ENCODE assay signal across 8 cellular contexts in the genomic region with DNA sequence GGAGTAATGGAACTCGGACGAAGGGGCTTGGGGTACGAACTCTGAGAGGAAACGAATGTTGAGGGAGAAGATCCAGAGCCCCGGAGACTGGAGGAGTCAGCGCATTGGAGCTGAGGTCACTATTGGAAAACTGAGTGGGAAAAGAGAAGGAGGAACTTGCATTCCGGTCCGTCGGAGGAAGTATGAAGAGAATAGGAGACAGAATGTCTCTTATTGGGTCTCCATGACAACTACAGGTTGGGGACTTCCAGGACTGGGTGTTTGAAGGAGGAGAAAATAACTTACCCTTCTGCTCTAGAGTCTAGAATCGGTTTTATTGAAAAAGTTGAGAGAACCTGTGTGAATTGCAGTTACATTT. TPM values are rescaled to one million over a fixed set of nuclear protein-coding genes. Genes with fewer than 3 reads are reported as not detected.
DNase-seq lines count a peak whose midpoint lies in the region; ATAC-seq and TF ChIP-seq lines count a peak whose summit lies in the region.

No MANE protein-coding gene starts in this region.

- POLR2A ChIA-PET in PC-9 (lab: Charles Lee; ENCODE audit: unreplicated experiment) = interaction anchor here (0.6 to 0.9 kb wide), 2 partner anchors 182 to 347 kb away, joined by 4 to 5 read pairs; partner anchors contain the start of gene CRLF3

- DNase-seq in activated naive CD4-positive, alpha-beta T cell treated with anti-CD3 and anti-CD28 coated beads for 36 hours = peak; percentile 11
- no peak for DNase-seq in activated naive CD4-positive, alpha-beta T cell treated with Interleukin-2 at 50 U/mL for 16 hours
- DNase-seq in PC-9 = no peak
- no peak for DNase-seq in SIG-M5 (lab: John Stamatoyannopoulos, UW)

- no peak for TF ChIP-seq CTCF in PC-9 (conservative IDR thresholded peaks at IDR 0.05)

- H3K9me3 ChIP-seq in PC-9 (ENCODE audit: insufficient read depth, low read depth) (no peaks in the 10 kb centered on the region), ectodermal cell (ENCODE audit: control insufficient read depth, low read length) (no peaks in the 10 kb centered on the region), mononuclear cell (ENCODE audit: low read depth, low read length) (no peaks in the 10 kb centered on the region)

- peak overlapping the region; percentile 97 for H2AFZ ChIP-seq in PC-9

- H3K27ac Mint-ChIP-seq in activated naive CD4-positive, alpha-beta T cell treated with anti-CD3 and anti-CD28 coated beads for 36 hours = peak overlapping the region; percentile 97

- peaks cover 12% of the 10 kb centered on the region; the same call in 1 of the 2 replicates for H3F3A ChIP-seq in PC-9 (ENCODE audit: insufficient read depth, low read depth)

- H3K4me1 Mint-ChIP-seq in activated naive CD4-positive, alpha-beta T cell treated with anti-CD3 and anti-CD28 coated beads for 36 hours (ENCODE audit: low read depth) = peaks cover 36% of the 10 kb centered on the region

- ATAC-seq in HG02840 (IDR thresholded peaks at IDR 0.05; ENCODE audit: low FRiP score, unreplicated experiment) (no peak), GM19324 (IDR thresholded peaks at IDR 0.05; ENCODE audit: low FRiP score, unreplicated experiment) (no peak)

- H3K4me3 Mint-ChIP-seq in activated naive CD4-positive, alpha-beta T cell treated with anti-CD3 and anti-CD28 coated beads for 36 hours = peak overlapping the region; percentile 98

- no peaks in the 10 kb centered on the region for H3K27me3 ChIP-seq in PC-9 (ENCODE audit: insufficient read depth, low read depth)
- peaks cover 3% of the 10 kb centered on the region for H3K27me3 ChIP-seq in ectodermal cell (ENCODE audit: control insufficient read depth, insufficient read depth, low read length, poor library complexity, severe bottlenecking)
- peaks cover 3% of the 10 kb centered on the region for H3K27me3 ChIP-seq in mononuclear cell (ENCODE audit: insufficient read depth, low read length)

- H3K36me3 ChIP-seq in PC-9 (ENCODE audit: low read depth) = peaks cover 21% of the 10 kb centered on the region; the same call in 1 of the 2 replicates
- peaks cover 17% of the 10 kb centered on the region for H3K36me3 ChIP-seq in ectodermal cell (ENCODE audit: control insufficient read depth, insufficient read depth, low read length)

- no peaks in the 10 kb centered on the region for H3K9me3 Mint-ChIP-seq in activated naive CD4-positive, alpha-beta T cell treated with anti-CD3 and anti-CD28 coated beads for 36 hours

- no TSS peak for BruUV-seq in PC-9 (replicated peaks; lab: Mats Ljungman, UMichigan)

- H3K4me2 ChIP-seq in PC-9 = peak overlapping the region; percentile 95

- H3K4me3 ChIP-seq in PC-9 (peak overlapping the region; percentile 98), ectodermal cell (ENCODE audit: insufficient read depth, low read depth, low read length) (peak overlapping the region; percentile 66), mononuclear cell (ENCODE audit: low read length) (peak overlapping the region; percentile 99)

- no peaks in the 10 kb centered on the region for H3K9me2 ChIP-seq in PC-9 (ENCODE audit: insufficient read depth)

- peaks cover 4% of the 10 kb centered on the region; the same call in 1 of the 2 replicates for H4K20me1 ChIP-seq in PC-9 (ENCODE audit: insufficient read depth)

- peaks cover 10% of the 10 kb centered on the region for H3K36me3 Mint-ChIP-seq in activated naive CD4-positive, alpha-beta T cell treated with anti-CD3 and anti-CD28 coated beads for 36 hours (ENCODE audit: low read depth)

- H3K4me1 ChIP-seq in PC-9 (replicated peaks; ENCODE audit: insufficient read depth) (peaks cover 11% of the 10 kb centered on the region), ectodermal cell (ENCODE audit: control insufficient read depth, insufficient read depth, low read length) (peaks cover 4% of the 10 kb centered on the region), mononuclear cell (ENCODE audit: insufficient read depth, low read length) (peaks cover 19% of the 10 kb centered on the region)

- intact Hi-C loops in activated naive CD4-positive, alpha-beta T cell treated with anti-CD3 and anti-CD28 coated beads for 36 hours (cut with micrococcal nuclease) = loop anchor here (1.0 to 10.0 kb wide), 9 partner anchors 99 to 429 kb away; partner anchors contain the start of genes CPD, NSRP1 and TEFM
- intact Hi-C loops in PC-9 (cut with micrococcal nuclease; ENCODE audit: unreplicated experiment) = loop anchor here (1.0 to 10.0 kb wide), 3 partner anchors 137 to 363 kb away; partner anchors contain the start of gene NSRP1

- peaks cover 22% of the 10 kb centered on the region for H3K79me2 ChIP-seq in PC-9 (ENCODE audit: low read depth)

- WGBS in ectodermal cell, 2 experiments = 1 to 2% methylated on average over 9 to 10 of the region's 10 CpGs

- H3K27ac ChIP-seq in PC-9 = peak overlapping the region; percentile 45; the same call in 1 of the 2 replicates
- H3K27ac ChIP-seq in ectodermal cell (ENCODE audit: insufficient read depth, low read depth, low read length, poor library complexity, severe bottlenecking) = peak overlapping the region; percentile 47

- H3K27me3 Mint-ChIP-seq in activated naive CD4-positive, alpha-beta T cell treated with anti-CD3 and anti-CD28 coated beads for 36 hours (ENCODE audit: low read depth) = peaks cover 2% of the 10 kb centered on the region

- CTCF ChIA-PET in activated naive CD4-positive, alpha-beta T cell treated with anti-CD3 and anti-CD28 coated beads for 36 hours (lab: Charles Lee) = interaction anchor here (0.6 to 2.9 kb wide), 10 partner anchors 11 to 386 kb away, joined by 3 to 20 read pairs (median 4); no protein-coding TSS in a partner anchor
- CTCF ChIA-PET in PC-9 (lab: Charles Lee) = interaction anchor here (0.6 to 2.1 kb wide), 3 partner anchors 12 to 137 kb away, joined by 3 to 10 read pairs (median 7); no protein-coding TSS in a partner anchor

RNA-seq across cellular contexts. Expression of gene GOSR1, which starts 0.5 kb away (rescaled TPM):
- total RNA-seq in activated naive CD4-positive, alpha-beta T cell treated with anti-CD3 and anti-CD28 coated beads for 36 hours = 10 to 100 TPM; 33.9 to 37.3 TPM
- total RNA-seq in PC-9 (2021) (30.1 and 43.7 TPM in 2 replicates), mononuclear cell (56.3 TPM)
- 39.9 TPM for polyA plus RNA-seq in ectodermal cell (2013, experiment 1 of 4)
- polyA plus RNA-seq in ectodermal cell (2013, experiment 2 of 4) = 44.8 TPM
- 31.1 TPM for polyA plus RNA-seq in ectodermal cell (2013, experiment 3 of 4)
- polyA plus RNA-seq in ectodermal cell (2013, experiment 4 of 4) = 29.9 TPM
